ENCODE assay signal across 13 cellular contexts in the genomic region with DNA sequence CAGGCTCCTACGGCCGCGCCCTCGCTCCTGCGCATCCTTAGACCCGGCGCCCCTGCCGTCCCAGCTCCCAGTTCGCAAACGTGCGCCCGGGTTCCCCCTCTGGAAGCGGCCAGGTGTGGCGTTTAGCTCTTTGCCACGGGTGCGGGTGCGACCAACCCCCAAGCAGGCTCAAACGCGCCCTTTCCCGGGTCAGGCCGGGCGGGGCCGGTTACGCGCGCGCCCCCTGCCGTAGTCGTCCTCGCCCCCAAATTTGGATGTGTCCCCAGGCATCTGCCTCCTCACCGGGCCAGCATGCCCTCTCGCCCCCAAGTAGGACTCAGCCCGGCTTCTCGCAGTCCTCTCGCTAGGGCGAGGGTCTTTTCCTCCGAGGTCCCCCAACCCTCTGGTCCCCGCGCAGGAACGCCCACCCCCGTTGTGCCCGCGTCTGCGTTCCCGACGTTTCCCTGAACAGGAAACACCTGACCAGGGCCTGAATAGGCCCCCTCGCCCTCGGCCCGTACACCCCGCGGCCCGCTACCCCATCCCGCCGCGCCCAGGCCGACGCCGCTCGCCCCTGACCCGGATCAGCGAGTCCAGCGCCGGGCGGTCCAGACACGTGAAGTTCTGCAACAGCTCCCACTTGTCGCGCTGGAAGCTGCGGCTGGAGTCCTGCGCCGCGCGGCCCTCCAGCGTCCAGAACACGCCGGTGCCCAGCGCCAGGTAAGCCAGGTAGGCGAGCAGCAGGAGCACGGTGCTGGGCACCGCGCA. TPM values are rescaled to one million over a fixed set of nuclear protein-coding genes. Genes with fewer than 3 reads are reported as not detected.
DNase-seq lines count a peak whose midpoint lies in the region; ATAC-seq lines count a peak whose summit lies in the region.
"Had no signal": no experiment of that assay in that cellular context is flagged by ENCODE, and none has a peak within 500 bp of the region (broad histone marks: within the 10 kb centered on the region; RNA-seq: fewer than 3 reads in every experiment).

No MANE protein-coding gene starts in this region.

- H3K36me3 ChIP-seq in SJCRH30, result no peaks in the 10 kb centered on the region

- H3K9me3 ChIP-seq in iPS-18c (ENCODE audit: control insufficient read depth, insufficient read depth, low read length), result no peaks in the 10 kb centered on the region
- no peaks in the 10 kb centered on the region for H3K9me3 ChIP-seq in SJCRH30 (replicated peaks)

- H3K4me3 ChIP-seq in iPS-18c (ENCODE audit: insufficient read depth, low read depth, low read length) (peak overlapping the region; percentile 63), SJCRH30 (no peak overlapping the region)

- H3K4me1 Mint-ChIP-seq in activated CD8-positive, alpha-beta T cell treated with anti-CD3 and anti-CD28 coated beads, Interleukin-2, amount 10 ng/mL, durations not matched to agents 7 days and 5 days (ENCODE audit: low read depth), result peaks cover 18% of the 10 kb centered on the region
- peaks cover 8% of the 10 kb centered on the region for H3K4me1 Mint-ChIP-seq in stimulated activated memory B cell treated with anti-CD40 and anti-IgM and Interleukin-4, amounts not matched to agents 10 μg/mL and 1 μg/mL and 100 μg/mL, for 72 hours

- H3K27ac Mint-ChIP-seq in activated CD8-positive, alpha-beta T cell treated with anti-CD3 and anti-CD28 coated beads, Interleukin-2, amount 10 ng/mL, durations not matched to agents 7 days and 5 days, result no peak overlapping the region
- no peak overlapping the region for H3K27ac Mint-ChIP-seq in stimulated activated memory B cell treated with anti-CD40 and anti-IgM and Interleukin-4, amounts not matched to agents 10 μg/mL and 1 μg/mL and 100 μg/mL, for 72 hours
- H3K27ac Mint-ChIP-seq: dendritic cell treated with granulocyte-macrophage colony-stimulating factor and Interleukin-4, amounts not matched to agents 40 ng/mL and 50 ng/mL, for 4 days had no signal

- peaks cover 51% of the 10 kb centered on the region for H3K27me3 Mint-ChIP-seq in activated CD8-positive, alpha-beta T cell treated with anti-CD3 and anti-CD28 coated beads, Interleukin-2, amount 10 ng/mL, durations not matched to agents 7 days and 5 days (ENCODE audit: low read depth)
- H3K27me3 Mint-ChIP-seq in stimulated activated memory B cell treated with anti-CD40 and anti-IgM and Interleukin-4, amounts not matched to agents 10 μg/mL and 1 μg/mL and 100 μg/mL, for 72 hours, result peaks cover 72% of the 10 kb centered on the region

- DNase-seq in DMS53 (lab: John Stamatoyannopoulos, UW) (peak; percentile 55), DMS53 treated with DMSO at 0.1 percent for 48 hours (lab: John Stamatoyannopoulos, UW; ENCODE audit: unreplicated experiment) (no peak), NCI-H128 (lab: John Stamatoyannopoulos, UW; ENCODE audit: unreplicated experiment) (no peak), SJCRH30 (no peak)
- no peak for DNase-seq in activated CD8-positive, alpha-beta T cell treated with anti-CD3 and anti-CD28 coated beads, Interleukin-2, amount 10 ng/mL, durations not matched to agents 7 days and 5 days
- DNase-seq: islet precursor cell, NCI-H1694 treated with DMSO at 0.1 percent for 48 hours had no signal

- no peaks in the 10 kb centered on the region for H3K4me1 ChIP-seq in SJCRH30

- H3K36me3 Mint-ChIP-seq in activated CD8-positive, alpha-beta T cell treated with anti-CD3 and anti-CD28 coated beads, Interleukin-2, amount 10 ng/mL, durations not matched to agents 7 days and 5 days (ENCODE audit: low read depth), result no peaks in the 10 kb centered on the region
- no peaks in the 10 kb centered on the region for H3K36me3 Mint-ChIP-seq in stimulated activated memory B cell treated with anti-CD40 and anti-IgM and Interleukin-4, amounts not matched to agents 10 μg/mL and 1 μg/mL and 100 μg/mL, for 72 hours

- POLR2A ChIA-PET in activated CD8-positive, alpha-beta T cell treated with anti-CD3 and anti-CD28 coated beads, Interleukin-2, amount 10 ng/mL, durations not matched to agents 7 days and 5 days (lab: Charles Lee), result no interaction called here

- no peaks in the 10 kb centered on the region for H3K9me3 Mint-ChIP-seq in activated CD8-positive, alpha-beta T cell treated with anti-CD3 and anti-CD28 coated beads, Interleukin-2, amount 10 ng/mL, durations not matched to agents 7 days and 5 days (ENCODE audit: insufficient read depth)
- H3K9me3 Mint-ChIP-seq in stimulated activated memory B cell treated with anti-CD40 and anti-IgM and Interleukin-4, amounts not matched to agents 10 μg/mL and 1 μg/mL and 100 μg/mL, for 72 hours, result no peaks in the 10 kb centered on the region
- H3K9me3 Mint-ChIP-seq: dendritic cell treated with granulocyte-macrophage colony-stimulating factor and Interleukin-4, amounts not matched to agents 40 ng/mL and 50 ng/mL, for 4 days had no signal

- H3K27me3 ChIP-seq in SJCRH30, result peaks cover 4% of the 10 kb centered on the region; the same call in 1 of the 2 replicates

- CTCF ChIA-PET in activated CD8-positive, alpha-beta T cell treated with anti-CD3 and anti-CD28 coated beads, Interleukin-2, amount 10 ng/mL, durations not matched to agents 7 days and 5 days (lab: Charles Lee), result interaction anchor here (1.6 kb wide), 1 partner anchor 147 kb away, joined by 4 read pairs; no protein-coding TSS in a partner anchor

- H3K4me3 Mint-ChIP-seq in activated CD8-positive, alpha-beta T cell treated with anti-CD3 and anti-CD28 coated beads, Interleukin-2, amount 10 ng/mL, durations not matched to agents 7 days and 5 days, result no peak overlapping the region
- H3K4me3 Mint-ChIP-seq in stimulated activated memory B cell treated with anti-CD40 and anti-IgM and Interleukin-4, amounts not matched to agents 10 μg/mL and 1 μg/mL and 100 μg/mL, for 72 hours, result peak overlapping the region; percentile 40
- H3K4me3 Mint-ChIP-seq: dendritic cell treated with granulocyte-macrophage colony-stimulating factor and Interleukin-4, amounts not matched to agents 40 ng/mL and 50 ng/mL, for 4 days had no signal

- peak; percentile 16 for ATAC-seq in activated CD8-positive, alpha-beta T cell treated with anti-CD3 and anti-CD28 coated beads, Interleukin-2, amount 10 ng/mL, durations not matched to agents 7 days and 5 days
- no peak for ATAC-seq in stimulated activated memory B cell treated with anti-CD40 and anti-IgM and Interleukin-4, amounts not matched to agents 10 μg/mL and 1 μg/mL and 100 μg/mL, for 72 hours
- no peak for ATAC-seq in GM19397 (IDR thresholded peaks at IDR 0.05; ENCODE audit: unreplicated experiment)

- no peak overlapping the region for H3K27ac ChIP-seq in SJCRH30
- H3K27ac ChIP-seq: skin epidermis had no signal

RNA-seq across cellular contexts. Expression of gene KCNK17, which starts 0.5 kb away (rescaled TPM):
- total RNA-seq in activated CD8-positive, alpha-beta T cell treated with anti-CD3 and anti-CD28 coated beads, Interleukin-2, amount 10 ng/mL, durations not matched to agents 7 days and 5 days, result not detected
- total RNA-seq in SJCRH30 (2014; rRNA removed; shearing (Covaris generic)), result not detected in 2 replicates
- total RNA-seq: A172 had no signal

RNA-seq across cellular contexts. Expression of gene KCNK16, which starts 8.8 kb away (rescaled TPM):
- total RNA-seq in activated CD8-positive, alpha-beta T cell treated with anti-CD3 and anti-CD28 coated beads, Interleukin-2, amount 10 ng/mL, durations not matched to agents 7 days and 5 days, result not detected
- not detected in 2 replicates for total RNA-seq in SJCRH30 (2014; rRNA removed; shearing (Covaris generic))
- total RNA-seq: A172 had no signal
